In the genomic region with DNA sequence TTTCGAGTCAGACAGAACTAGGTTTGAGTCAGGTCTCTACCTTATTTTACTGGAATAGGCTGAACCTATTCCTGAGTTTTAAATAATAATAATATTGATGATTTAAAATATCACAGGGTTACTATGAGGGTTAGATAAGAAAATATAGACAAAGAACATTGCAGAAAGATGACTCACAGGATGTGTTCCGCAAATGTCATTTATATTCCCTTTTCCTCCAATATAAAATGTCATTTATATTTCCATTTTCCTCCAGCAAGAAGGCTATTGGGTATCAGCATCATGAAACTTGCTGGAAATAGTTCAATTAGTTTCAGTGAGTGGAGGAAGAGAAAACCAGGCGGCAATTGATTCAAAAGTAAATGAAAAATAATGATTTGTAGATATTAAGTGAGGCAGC, we compare ENCODE assay signal across 26 cellular contexts.
DNase-seq lines count a peak whose midpoint lies in the region; ATAC-seq, FAIRE-seq and TF ChIP-seq lines count a peak whose summit lies in the region.
"Had no signal": no experiment of that assay in that cellular context is flagged by ENCODE, and none has a peak within 500 bp of the region (broad histone marks: within the 10 kb centered on the region; RNA-seq: fewer than 3 reads in every experiment).

No MANE protein-coding gene starts in this region.

- ATAC-seq in HG03521 (IDR thresholded peaks at IDR 0.05; ENCODE audit: unreplicated experiment): no peak
- ATAC-seq: A549, HCT116, HepG2, Panc1 had no signal

- FAIRE-seq in endothelial cell of umbilical vein (lab: Jason Lieb, UNC) (peak; percentile 52), D721Med (lab: Jason Lieb, UNC) (no peak)
- FAIRE-seq: A549, GM19239, HepG2 had no signal

- H3K9me1 ChIP-seq in endothelial cell of umbilical vein (replicated peaks; ENCODE audit: control insufficient read depth, extremely low read depth, insufficient read depth, low read length): no peaks in the 10 kb centered on the region

- no TSS peak for BruUV-seq in endothelial cell of umbilical vein (replicated peaks; lab: Mats Ljungman, UMichigan)

- dilution Hi-C loops in endothelial cell of umbilical vein (cut with MboI; ENCODE audit: extremely low pct_ligation_motif_present, low sequenced_read_pairs): no loop called here

- peak in 1 of 2 experiments; percentile 30; a peak in 1 of 4 replicates for TF ChIP-seq EP300 in SK-N-SH (IDR thresholded peaks at IDR 0.05; ENCODE audit: borderline replicate concordance in 1 of 2, low read depth in 1 of 2, low read length in 1 of 2)

- 39% methylated on average over 3 of the region's 3 CpGs for WGBS in SK-N-SH (ENCODE audit: low lambda C conversion rate)

- H2AFZ ChIP-seq in SK-N-SH (ENCODE audit: low read depth) (peak overlapping the region; percentile 69), endothelial cell of umbilical vein (ENCODE audit: low read depth, low read length) (no peak overlapping the region)

- TF ChIP-seq RAD21 in SK-N-SH (IDR thresholded peaks at IDR 0.05; ENCODE audit: low read length): no peak

- no peak overlapping the region for H3K4me2 ChIP-seq in SK-N-SH
- H3K4me2 ChIP-seq in endothelial cell of umbilical vein (ENCODE audit: insufficient read depth, low read length): peak overlapping the region; percentile 13
- H3K4me2 ChIP-seq: A549 had no signal

- H3K36me3 ChIP-seq in SK-N-SH (replicated peaks in 1 of 2; ENCODE audit: control insufficient read depth in 1 of 2, insufficient read depth in 2 of 2, low read length in 1 of 2) (no peaks in the 10 kb centered on the region), endothelial cell of umbilical vein (ENCODE audit: control insufficient read depth in 2 of 2, extremely low read depth in 1 of 2, insufficient read depth in 2 of 2, low read length in 2 of 2) (no peaks in the 10 kb centered on the region)
- H3K36me3 ChIP-seq: MG63 had no signal

- H3K9me2 ChIP-seq in SK-N-SH: no peaks in the 10 kb centered on the region

- H3K9ac ChIP-seq in SK-N-SH (no peak overlapping the region; the same call in 1 of the 2 replicates), endothelial cell of umbilical vein (replicated peaks; ENCODE audit: extremely low read depth, insufficient read depth, low read length) (peak overlapping the region; percentile 29)

- H3K4me3 ChIP-seq in SK-N-SH (ENCODE audit: low read depth in 2 of 2, low read length in 1 of 2) (no peak overlapping the region), endothelial cell of umbilical vein (replicated peaks in 1 of 3; ENCODE audit: insufficient read depth in 1 of 3, low read depth in 1 of 3, low read length in 3 of 3) (no peak overlapping the region), dorsolateral prefrontal cortex (no peak overlapping the region)
- H3K4me3 ChIP-seq: A549, MG63 had no signal

- POLR2A ChIA-PET in SK-N-SH (lab: Yijun Ruan, JAX) (no interaction called here), endothelial cell of umbilical vein (lab: Charles Lee) (no interaction called here)

- peak overlapping the region in 1 of 2 experiments; percentile 45; a peak in 2 of 4 replicates for H3K27ac ChIP-seq in SK-N-SH (ENCODE audit: low read depth in 2 of 2, low read length in 1 of 2)
- peak overlapping the region; percentile 85 for H3K27ac ChIP-seq in endothelial cell of umbilical vein (ENCODE audit: insufficient read depth, low read depth, low read length)
- H3K27ac ChIP-seq in dorsolateral prefrontal cortex: no peak overlapping the region
- H3K27ac ChIP-seq: A549, RWPE1 had no signal

- H3F3A ChIP-seq in SK-N-SH (replicated peaks; ENCODE audit: insufficient read depth): no peaks in the 10 kb centered on the region

- TF ChIP-seq POLR2A in endothelial cell of umbilical vein (IDR thresholded peaks at IDR 0.05; ENCODE audit: low read depth, low read length): no peak

- H3K79me2 ChIP-seq in SK-N-SH (ENCODE audit: insufficient read depth) (no peaks in the 10 kb centered on the region), endothelial cell of umbilical vein (ENCODE audit: control insufficient read depth, insufficient read depth, low read length) (no peaks in the 10 kb centered on the region)

- CTCF ChIA-PET in SK-N-SH (lab: Yijun Ruan, JAX) (no interaction called here), endothelial cell of umbilical vein (lab: Charles Lee) (no interaction called here)

- H3K27me3 ChIP-seq in SK-N-SH (ENCODE audit: insufficient read depth) (no peaks in the 10 kb centered on the region), endothelial cell of umbilical vein (ENCODE audit: control insufficient read depth in 2 of 2, insufficient read depth in 2 of 2, low read length in 2 of 2) (no peaks in the 10 kb centered on the region), dorsolateral prefrontal cortex (no peaks in the 10 kb centered on the region)
- H3K27me3 ChIP-seq: MG63 had no signal

- H3K4me1 ChIP-seq in SK-N-SH (ENCODE audit: control insufficient read depth in 1 of 2, insufficient read depth in 2 of 2, low read depth in 1 of 2, low read length in 1 of 2) (peaks cover 0 to 4% of the 10 kb centered on the region in 2 experiments; a peak in 1 of 4 replicates), endothelial cell of umbilical vein (ENCODE audit: control insufficient read depth, extremely low read depth, insufficient read depth, low read length) (peaks cover 24% of the 10 kb centered on the region)
- H3K4me1 ChIP-seq: A549, Caco-2 had no signal

- H4K20me1 ChIP-seq in SK-N-SH (ENCODE audit: insufficient read depth) (no peaks in the 10 kb centered on the region), endothelial cell of umbilical vein (replicated peaks; ENCODE audit: control insufficient read depth, extremely low read depth, insufficient read depth, low read length) (no peaks in the 10 kb centered on the region)

- DNase-seq in ELR (ENCODE audit: low read depth) (peak; percentile 42), SK-N-SH (no peak), endothelial cell of umbilical vein (ENCODE audit: low read depth, low spot score) (peak; percentile 65), dorsolateral prefrontal cortex (no peak), D721Med (ENCODE audit: insufficient read length, low spot score) (no peak)
- no peak for DNase-seq in NK-92 treated with Interleukin-12 subunit alpha and Interleukin-12 subunit beta, amount 100 ng/mL, for 24 hours (lab: John Stamatoyannopoulos, UW)
- DNase-seq: C1 segment of cervical spinal cord; Caco-2; CD4-positive, alpha-beta memory T cell; DMS 273 treated with DMSO at 0.1 percent for 48 hours; DMS79; KBM-7; MG63; NCI-H1694; NCI-H2029 treated with DMSO at 0.1 percent for 48 hours; NCI-H446 treated with DMSO at 0.1 percent for 48 hours; NCI-H526 treated with DMSO at 0.1 percent for 48 hours; SHP77; SW 1271 had no signal

- H3K9me3 ChIP-seq in SK-N-SH: no peaks in the 10 kb centered on the region
- no peaks in the 10 kb centered on the region for H3K9me3 ChIP-seq in endothelial cell of umbilical vein (replicated peaks; ENCODE audit: control insufficient read depth, insufficient read depth, low read length)
- H3K9me3 ChIP-seq: A549, Caco-2, MG63 had no signal

- intact Hi-C loops in endothelial cell of umbilical vein (cut with micrococcal nuclease): loop anchor here (1.0 kb wide), 1 partner anchor 203 kb away; no protein-coding TSS in a partner anchor
- intact Hi-C loops in dorsolateral prefrontal cortex (cut with DNase I): no loop called here

- TF ChIP-seq CTCF in SK-N-SH (IDR thresholded peaks at IDR 0.05) (no peak), endothelial cell of umbilical vein (IDR thresholded peaks at IDR 0.05; ENCODE audit: extremely low read depth in 1 of 2, insufficient read depth in 1 of 2, low read depth in 1 of 2, low read length in 2 of 2) (no peak), dorsolateral prefrontal cortex (IDR thresholded peaks at IDR 0.05 in 54 of 56, conservative IDR thresholded peaks at IDR 0.05 in 2 of 56; ENCODE audit: low read depth in 1 of 56, partially characterized antibody in 56 of 56) (no peak), D721Med (IDR thresholded peaks at IDR 0.05; ENCODE audit: insufficient read depth, missing control alignments) (no peak)

TF ChIP-seq in SK-N-SH, 30 proteins besides CTCF, POLR2A, EP300 and RAD21 (continues in another document):
- TF ChIP-seq POLR2AphosphoS5 (IDR thresholded peaks at IDR 0.05; ENCODE audit: low read depth, low read length) (no peak), TCF12 (IDR thresholded peaks at IDR 0.05) (peak; percentile 53), ELF1 (IDR thresholded peaks at IDR 0.05) (no peak), FOSL2 (IDR thresholded peaks at IDR 0.05; ENCODE audit: borderline replicate concordance, low read depth) (peak; percentile 51; the same call in 1 of the 2 replicates), JUND (IDR thresholded peaks at IDR 0.05) (peak; percentile 58), SIN3A (IDR thresholded peaks at IDR 0.05; ENCODE audit: borderline replicate concordance, low read depth, low read length) (no peak)
- TF ChIP-seq, protein P1, sequence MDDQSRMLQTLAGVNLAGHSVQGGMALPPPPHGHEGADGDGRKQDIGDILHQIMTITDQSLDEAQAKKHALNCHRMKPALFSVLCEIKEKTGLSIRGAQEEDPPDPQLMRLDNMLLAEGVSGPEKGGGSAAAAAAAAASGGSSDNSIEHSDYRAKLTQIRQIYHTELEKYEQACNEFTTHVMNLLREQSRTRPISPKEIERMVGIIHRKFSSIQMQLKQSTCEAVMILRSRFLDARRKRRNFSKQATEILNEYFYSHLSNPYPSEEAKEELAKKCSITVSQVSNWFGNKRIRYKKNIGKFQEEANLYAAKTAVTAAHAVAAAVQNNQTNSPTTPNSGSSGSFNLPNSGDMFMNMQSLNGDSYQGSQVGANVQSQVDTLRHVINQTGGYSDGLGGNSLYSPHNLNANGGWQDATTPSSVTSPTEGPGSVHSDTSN (IDR thresholded peaks at IDR 0.05): peak; percentile 71

TF ChIP-seq in endothelial cell of umbilical vein, 7 proteins besides CTCF, POLR2A, EP300 and RAD21:
- TF ChIP-seq JUN (IDR thresholded peaks at IDR 0.05; ENCODE audit: borderline replicate concordance, insufficient read depth, insufficient read length, low read depth) (peak; percentile 86), FOS (IDR thresholded peaks at IDR 0.05; ENCODE audit: borderline replicate concordance, insufficient read depth, low read length) (peak; percentile 74), EZH2 (IDR thresholded peaks at IDR 0.05; ENCODE audit: borderline replicate concordance, low read depth, low read length, severe bottlenecking) (no peak), GATA2 (IDR thresholded peaks at IDR 0.05; ENCODE audit: insufficient read depth, insufficient read length, low read depth, low read length) (peak; percentile 51), POLR2AphosphoS5 (IDR thresholded peaks at IDR 0.05; ENCODE audit: insufficient read depth, low read depth, low read length) (no peak), MYC (IDR thresholded peaks at IDR 0.05; ENCODE audit: low read depth, low read length) (no peak)
- TF ChIP-seq, protein P2, sequence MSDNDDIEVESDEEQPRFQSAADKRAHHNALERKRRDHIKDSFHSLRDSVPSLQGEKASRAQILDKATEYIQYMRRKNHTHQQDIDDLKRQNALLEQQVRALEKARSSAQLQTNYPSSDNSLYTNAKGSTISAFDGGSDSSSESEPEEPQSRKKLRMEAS (IDR thresholded peaks at IDR 0.05; ENCODE audit: insufficient read depth, insufficient read length): no peak
TF ChIP-seq in endothelial cell of umbilical vein: peak in this region for 3.

Comparison
In these comparisons a context has a peak if more than half of its experiments do, and no peak if none do; other contexts are left out.
1. DNase-seq: peak in ELR (single experiment) and endothelial cell of umbilical vein (single experiment); none in SK-N-SH (single experiment), dorsolateral prefrontal cortex (0 of 10), NK-92 treated with Interleukin-12 subunit alpha and Interleukin-12 subunit beta, amount 100 ng/mL, for 24 hours (single experiment) and D721Med (single experiment).